31 cellular contexts compared by ENCODE assay signal in the genomic region with DNA sequence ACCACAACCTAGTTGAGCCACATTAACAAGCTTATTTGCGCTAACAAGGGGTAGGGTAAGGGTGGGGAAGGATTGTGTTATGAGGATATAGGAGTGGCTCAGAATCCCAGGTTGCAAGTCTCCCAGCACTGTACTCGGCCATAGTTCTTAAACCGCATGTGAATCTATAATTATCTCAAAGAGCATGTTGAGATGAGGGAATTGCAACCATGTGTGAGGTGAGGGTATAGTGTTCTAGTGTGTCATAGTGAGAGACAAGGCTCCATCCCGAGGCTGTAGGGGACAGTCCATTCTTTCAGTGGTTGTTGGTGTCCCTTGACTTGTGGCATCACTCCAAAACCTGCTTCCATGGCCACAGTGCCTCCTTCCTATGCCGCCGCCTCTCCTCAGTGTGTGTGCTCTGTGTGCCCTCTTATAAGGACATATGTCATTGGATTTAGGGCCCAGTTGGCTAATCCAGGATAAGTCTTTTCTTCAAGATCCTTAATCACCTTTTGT. TPM values are rescaled to one million over a fixed set of nuclear protein-coding genes. Genes with fewer than 3 reads are reported as not detected.
DNase-seq lines count a peak whose midpoint lies in the region; ATAC-seq and FAIRE-seq lines count a peak whose summit lies in the region.
"Had no signal": no experiment of that assay in that cellular context is flagged by ENCODE, and none has a peak within 500 bp of the region (broad histone marks: within the 10 kb centered on the region; RNA-seq: fewer than 3 reads in every experiment).

No MANE protein-coding gene starts in this region.

- 40 to 68% (median 49%) methylated on average over 6 of the region's 6 CpGs for WGBS in small intestine, 3 donors

- H3K36me3 ChIP-seq in SK-N-MC (ENCODE audit: insufficient read depth, low read length) (peaks cover 2% of the 10 kb centered on the region; the same call in 1 of the 2 replicates), small intestine (ENCODE audit: control insufficient read depth in 2 of 2, insufficient read depth in 2 of 2, low read length in 2 of 2) (no peaks in the 10 kb centered on the region)
- H3K36me3 ChIP-seq: cardiac muscle cell had no signal

- FAIRE-seq in HTR-8/SVneo (lab: Jason Lieb, UNC) (peak; percentile 67), small intestine (lab: Jason Lieb, UNC) (no peak)
- FAIRE-seq: endothelial cell of umbilical vein had no signal

- H3K4me1 ChIP-seq in small intestine (ENCODE audit: control insufficient read depth in 2 of 2, insufficient read depth in 1 of 2, low read depth in 1 of 2, low read length in 1 of 2): peaks cover 11 to 15% of the 10 kb centered on the region in 2 donors

- no peaks in the 10 kb centered on the region for H3K27me3 ChIP-seq in small intestine (ENCODE audit: control insufficient read depth in 2 of 2, insufficient read depth in 2 of 2, low read length in 2 of 2)
- H3K27me3 ChIP-seq: cardiac muscle cell had no signal

- H3K9ac ChIP-seq in SK-N-MC (ENCODE audit: insufficient read length): no peak overlapping the region

- peak; percentile 61 for ATAC-seq in left colon
- ATAC-seq: activated CD4-positive, alpha-beta T cell treated with anti-CD3 and anti-CD28 coated beads for 36 hours; activated T-cell treated with anti-CD3 and anti-CD28 coated beads, Interleukin-2, amount 50 U/mL, for 4 hours; GM23338; left lobe of liver had no signal

- DNase-seq in HTR-8/SVneo (ENCODE audit: insufficient read length, low spot score) (no peak), SK-N-MC (ENCODE audit: low read depth, low spot score) (no peak), left colon (no peak), small intestine (peak; percentile 48), activated gamma-delta T cell treated with Interleukin-2 at 50 U/mL for 16 hours (no peak), hypothalamus (lab: John Stamatoyannopoulos, UW) (no peak), DMS 273 (lab: John Stamatoyannopoulos, UW; ENCODE audit: unreplicated experiment) (no peak)
- DNase-seq: activated CD4-positive, alpha-beta T cell treated with anti-CD3 and anti-CD28 coated beads for 36 hours; activated naive CD4-positive, alpha-beta T cell treated with anti-CD3 and anti-CD28 coated beads for 36 hours; activated T-cell treated with anti-CD3 and anti-CD28 coated beads, Interleukin-2, amount 50 U/mL, for 4 hours; AML-193; amygdala; COR-L47; head of caudate nucleus; NCI-H1105 treated with DMSO at 0.1 percent for 48 hours; NCI-H2081 treated with DMSO at 0.1 percent for 48 hours; NCI-H526; SHP77; stimulated activated CD4-positive, alpha-beta T cell treated with anti-CD3 and anti-CD28 coated beads, Interleukin-2, amount 100 ng/mL, for 48 hours; stimulated activated naive CD4-positive, alpha-beta T cell treated with Interleukin-2 at 50 U/mL for 16 hours; T-helper 1 cell had no signal

- H3K9me3 ChIP-seq in SK-N-MC (ENCODE audit: low read depth, low read length) (no peaks in the 10 kb centered on the region), small intestine (ENCODE audit: control insufficient read depth, low read depth) (no peaks in the 10 kb centered on the region)
- H3K9me3 ChIP-seq: thoracic aorta had no signal

- H3K27ac ChIP-seq in SK-N-MC (peak overlapping the region; percentile 50), small intestine (ENCODE audit: low read depth in 1 of 2, low read length in 1 of 2) (peak overlapping the region in 1 of 2 donors; percentile 13)
- H3K27ac ChIP-seq: cardiac muscle cell, HL-60, thoracic aorta had no signal

- intact Hi-C loops in left colon (cut with DNase I, micrococcal nuclease): no loop called here

- no peak overlapping the region for H3K4me3 ChIP-seq in SK-N-MC
- H3K4me3 ChIP-seq in small intestine (ENCODE audit: low read depth in 1 of 2, low read length in 2 of 2): no peak overlapping the region
- H3K4me3 ChIP-seq: cardiac muscle cell, GM23338, thoracic aorta had no signal

RNA-seq across cellular contexts. Expression of a gene that starts 22.7 kb away (rescaled TPM):
- total RNA-seq in left colon: 100 to 1,000 TPM; 180 to 246 TPM
- 100 to 1,000 TPM; 376 to 579 (median 500) TPM for polyA plus RNA-seq in small intestine

RNA-seq across cellular contexts. Expression of a gene that starts 38.3 kb away (rescaled TPM):
- 10 to 100 TPM; 65.7 to 65.8 TPM for total RNA-seq in left colon
- 10 to 100 TPM; 39.1 to 45.5 (median 41.9) TPM for polyA plus RNA-seq in small intestine

RNA-seq across cellular contexts. Expression of a gene that starts 39.0 kb away (rescaled TPM):
- 100 to 1,000 TPM; 208 to 215 TPM for total RNA-seq in left colon
- 10 to 100 TPM; 72.1 to 88.1 (median 87.4) TPM for polyA plus RNA-seq in small intestine

RNA-seq across cellular contexts. Expression of a gene that starts 52.8 kb away (rescaled TPM):
- 10 to 100 TPM in 1 of 2 donors, 1 to 10 TPM in 1; 4.9 to 14.3 TPM for total RNA-seq in left colon
- 1 to 10 TPM; 1.6 to 4.2 (median 2.7) TPM for polyA plus RNA-seq in small intestine
- total RNA-seq: activated CD4-positive, alpha-beta T cell treated with anti-CD3 and anti-CD28 coated beads for 36 hours; activated CD8-positive, alpha-beta memory T cell treated with anti-CD3 and anti-CD28 coated beads for 36 hours; activated naive CD4-positive, alpha-beta T cell treated with anti-CD3 and anti-CD28 coated beads for 36 hours; activated T-cell treated with anti-CD3 and anti-CD28 coated beads, Interleukin-2, amount 50 U/mL, for 4 hours; endothelial cell of umbilical vein; left lobe of liver; mononuclear cell; OCI-LY7; pulmonary artery endothelial cell; thoracic aorta had no signal
- polyA plus RNA-seq: cardiac muscle cell, endothelial cell of umbilical vein had no signal
